26 cellular contexts compared by ENCODE assay signal in the genomic region with DNA sequence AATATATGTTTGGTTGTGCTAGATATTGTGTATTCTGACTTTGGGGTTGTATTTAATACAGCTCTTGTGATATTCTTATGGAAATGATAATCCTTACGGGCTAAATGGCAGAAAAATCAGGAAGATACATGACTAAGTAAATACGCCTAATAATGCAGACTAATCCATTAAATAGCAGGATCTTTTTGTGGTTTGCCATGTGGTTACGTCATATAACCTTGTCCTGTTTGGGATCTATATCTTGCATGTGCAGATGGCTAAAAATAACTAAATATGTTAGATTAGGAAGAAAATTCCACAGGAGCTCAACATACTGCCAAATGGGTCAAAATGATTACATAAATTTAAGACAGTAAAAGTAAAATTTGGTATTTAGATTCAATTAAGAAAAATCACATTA.
"Had no signal": no experiment of that assay in that cellular context is flagged by ENCODE, and none has a peak within 500 bp of the region (broad histone marks: within the 10 kb centered on the region; RNA-seq: fewer than 3 reads in every experiment).

No MANE protein-coding gene starts in this region.

- H3K4me3 ChIP-seq: dorsolateral prefrontal cortex, esophagus squamous epithelium, lower lobe of right lung, ovary, spleen, testis, tibial artery had no signal

- H3K27ac Mint-ChIP-seq: endodermal cell; immature natural killer cell; natural killer cell; stimulated activated memory B cell treated with anti-CD40 and anti-IgM and Interleukin-4, amounts not matched to agents 10 μg/mL and 1 μg/mL and 100 μg/mL, for 72 hours; type B pancreatic cell had no signal

- H3K27ac ChIP-seq: dorsolateral prefrontal cortex, esophagus squamous epithelium, lower lobe of right lung, ovary, spleen, testis, tibial artery had no signal

- H3K9me3 ChIP-seq: ovary, testis had no signal

- H3K27me3 ChIP-seq: dorsolateral prefrontal cortex, esophagus squamous epithelium, ovary, spleen, testis, tibial artery had no signal

- ATAC-seq: left ventricle myocardium superior; lower lobe of right lung; natural killer cell; sciatic nerve; stimulated activated memory B cell treated with anti-CD40 and anti-IgM and Interleukin-4, amounts not matched to agents 10 μg/mL and 1 μg/mL and 100 μg/mL, for 72 hours; stimulated activated naive CD8-positive, alpha-beta T cell treated with anti-CD3 and anti-CD28 coated beads, Interleukin-15, Interleukin-2, amounts not matched to agents 100 U/mL and 50 U/mL, for 24 hours had no signal

- H3K36me3 ChIP-seq: esophagus squamous epithelium, lower lobe of right lung, ovary, spleen, tibial artery had no signal

- H3K36me3 Mint-ChIP-seq: natural killer cell, type B pancreatic cell had no signal

- DNase-seq: cortex of kidney; dorsolateral prefrontal cortex; effector CD4-positive, alpha-beta T cell; endodermal cell; esophagus squamous epithelium; foreskin melanocyte; hypothalamus; immature natural killer cell; islet precursor cell; kidney glomerular epithelial cell; left ventricle myocardium superior; lower lobe of right lung; natural killer cell; occipital lobe; ovary; posterior cingulate gyrus; retina; spleen; stimulated activated CD4-positive, alpha-beta T cell treated with anti-CD3 and anti-CD28 coated beads, Interleukin-4, amount 100 ng/mL, for 4 hours; stimulated activated naive CD8-positive, alpha-beta T cell treated with anti-CD3 and anti-CD28 coated beads, Interleukin-15, Interleukin-2, amounts not matched to agents 100 U/mL and 50 U/mL, for 24 hours; substantia nigra; testis; tibial artery had no signal

- H3K4me1 ChIP-seq: esophagus squamous epithelium, lower lobe of right lung, testis, tibial artery had no signal

- H3K27me3 Mint-ChIP-seq: stimulated activated memory B cell treated with anti-CD40 and anti-IgM and Interleukin-4, amounts not matched to agents 10 μg/mL and 1 μg/mL and 100 μg/mL, for 72 hours; type B pancreatic cell had no signal

- H3K4me1 Mint-ChIP-seq: endodermal cell; immature natural killer cell; natural killer cell; stimulated activated memory B cell treated with anti-CD40 and anti-IgM and Interleukin-4, amounts not matched to agents 10 μg/mL and 1 μg/mL and 100 μg/mL, for 72 hours had no signal

- H3K4me3 Mint-ChIP-seq: endodermal cell; immature natural killer cell; natural killer cell; stimulated activated memory B cell treated with anti-CD40 and anti-IgM and Interleukin-4, amounts not matched to agents 10 μg/mL and 1 μg/mL and 100 μg/mL, for 72 hours; type B pancreatic cell had no signal

- H3K9me3 Mint-ChIP-seq: natural killer cell; stimulated activated memory B cell treated with anti-CD40 and anti-IgM and Interleukin-4, amounts not matched to agents 10 μg/mL and 1 μg/mL and 100 μg/mL, for 72 hours had no signal
